ENCODE assay signal across 8 cellular contexts in the genomic region with DNA sequence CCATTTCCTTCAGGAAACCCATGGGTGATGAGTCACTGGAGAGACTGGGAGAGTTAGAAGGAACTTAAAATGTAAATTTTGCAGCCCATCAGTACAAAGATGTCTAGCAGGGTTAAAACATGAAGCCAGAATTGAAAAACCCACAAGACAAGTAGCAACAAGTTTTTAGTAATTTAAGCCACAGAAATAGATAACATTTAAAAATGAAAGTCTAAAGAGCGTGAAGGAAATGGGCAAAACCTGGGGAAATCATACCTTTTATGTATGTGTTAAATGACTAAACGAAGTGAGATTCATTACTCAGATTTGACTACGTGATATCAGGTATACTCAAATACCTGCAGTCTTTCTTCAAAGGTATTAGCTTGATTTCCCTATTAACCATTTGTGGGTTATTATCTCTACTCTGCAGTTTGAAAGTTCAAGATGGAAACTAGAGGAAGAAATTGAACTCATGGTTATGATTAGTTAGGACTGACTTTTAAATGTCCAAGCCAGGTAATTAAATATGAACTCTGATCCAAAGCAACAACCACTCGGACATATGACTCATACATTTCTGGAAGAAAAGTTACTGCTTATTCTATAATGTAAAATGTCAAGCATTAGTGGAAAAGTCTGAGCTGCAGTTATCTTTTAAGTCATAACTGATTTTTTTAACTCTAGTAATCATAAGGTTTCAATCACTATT.
DNase-seq lines count a peak whose midpoint lies in the region; ATAC-seq and TF ChIP-seq lines count a peak whose summit lies in the region.

No MANE protein-coding gene starts in this region.

- H3K27ac Mint-ChIP-seq in WTC11: peak overlapping the region; percentile 24; the same call in 1 of the 2 replicates

- CTCF ChIA-PET in WTC11 (lab: Charles Lee): interaction anchor here (0.6 kb wide), 1 partner anchor 1565 kb away, joined by 3 read pairs; no protein-coding TSS in a partner anchor

- POLR2A ChIA-PET in WTC11 (lab: Charles Lee): no interaction called here

- H3K36me3 Mint-ChIP-seq in WTC11: peaks cover 11% of the 10 kb centered on the region

- TF ChIP-seq CTCF in WTC11 (IDR thresholded peaks at IDR 0.05): no peak
- TF ChIP-seq CTCF in spleen (IDR thresholded peaks at IDR 0.05 in 8 of 11, conservative IDR thresholded peaks at IDR 0.05 in 3 of 11): no peak

- peaks cover 17% of the 10 kb centered on the region for H3K9me3 Mint-ChIP-seq in WTC11

- WGBS in spleen, 5 donors: 56 to 67% (median 61%) methylated on average over 4 of the region's 4 CpGs

- H3K4me3 Mint-ChIP-seq in WTC11: no peak overlapping the region

- TF ChIP-seq POLR2A in spleen (IDR thresholded peaks at IDR 0.05): no peak

- no peak for DNase-seq in WTC11 (ENCODE audit: low spot score)
- no peak for DNase-seq in left cardiac atrium
- DNase-seq in spleen: no peak
- no peak for DNase-seq in NCI-H1694 (lab: John Stamatoyannopoulos, UW)
- DNase-seq in HUDEP-2 (lab: John Stamatoyannopoulos, UW; ENCODE audit: unreplicated experiment in 76 of 76): no peak

- H3K27ac ChIP-seq in muscle layer of colon (ENCODE audit: low read depth, low read length): peak overlapping the region; percentile 37
- H3K27ac ChIP-seq in spleen: no peak overlapping the region

- ATAC-seq in GM18861 (IDR thresholded peaks at IDR 0.05; ENCODE audit: unreplicated experiment): peak; percentile 41
- peak; percentile 46 for ATAC-seq in HG02870 (IDR thresholded peaks at IDR 0.05; ENCODE audit: unreplicated experiment)
- ATAC-seq in WTC11: no peak
- no peak for ATAC-seq in left cardiac atrium

- H3K27me3 Mint-ChIP-seq in WTC11 (ENCODE audit: low read depth): peaks cover 4% of the 10 kb centered on the region; the same call in 1 of the 2 replicates

- no peak overlapping the region for H3K9ac ChIP-seq in muscle layer of colon (ENCODE audit: low read length)

- peaks cover 37% of the 10 kb centered on the region for H3K4me1 Mint-ChIP-seq in WTC11

- intact Hi-C loops in left cardiac atrium (cut with DNase I): no loop called here
- intact Hi-C loops in spleen (cut with DNase I; ENCODE audit: low total_unique reads): no loop called here

- H3K27me3 ChIP-seq in muscle layer of colon (ENCODE audit: control insufficient read depth in 1 of 2, insufficient read depth in 2 of 2, low read length in 2 of 2): no peaks in the 10 kb centered on the region
- H3K27me3 ChIP-seq in spleen (replicated peaks in 1 of 7): no peaks in the 10 kb centered on the region

- no peak overlapping the region for H3K4me3 ChIP-seq in muscle layer of colon (ENCODE audit: low read depth in 1 of 2, low read length in 2 of 2)
- H3K4me3 ChIP-seq in spleen: no peak overlapping the region

- H3K4me1 ChIP-seq in muscle layer of colon (ENCODE audit: insufficient read depth, low read length): peaks cover 44% of the 10 kb centered on the region
- H3K4me1 ChIP-seq in spleen: peaks cover 0 to 38% (median 22%) of the 10 kb centered on the region in 6 donors

- H3K9me3 ChIP-seq in muscle layer of colon (ENCODE audit: low read length): no peaks in the 10 kb centered on the region
- no peaks in the 10 kb centered on the region for H3K9me3 ChIP-seq in spleen

- H3K36me3 ChIP-seq in muscle layer of colon (ENCODE audit: insufficient read depth, low read length) (no peaks in the 10 kb centered on the region), spleen (no peaks in the 10 kb centered on the region)

TF ChIP-seq in WTC11, 78 proteins besides CTCF, POLR2A, EP300 and RAD21:
- no peak for TF ChIP-seq SOX15 (CRISPR knock-in tag; IDR thresholded peaks at IDR 0.05)
- TF ChIP-seq GRHL2 (CRISPR knock-in tag; IDR thresholded peaks at IDR 0.05; ENCODE audit: insufficient replicate concordance, severe bottlenecking): no peak
- TF ChIP-seq CBFB (CRISPR knock-in tag; IDR thresholded peaks at IDR 0.05; ENCODE audit: low read depth): no peak
- no peak for TF ChIP-seq FOXK1 (CRISPR knock-in tag; IDR thresholded peaks at IDR 0.05)
- no peak for TF ChIP-seq CREM (CRISPR knock-in tag; IDR thresholded peaks at IDR 0.05)
- no peak for TF ChIP-seq FOXP1 (CRISPR knock-in tag; IDR thresholded peaks at IDR 0.05; ENCODE audit: borderline replicate concordance)
- no peak for TF ChIP-seq ZNF671 (CRISPR knock-in tag; IDR thresholded peaks at IDR 0.05)
- TF ChIP-seq, protein P1, sequence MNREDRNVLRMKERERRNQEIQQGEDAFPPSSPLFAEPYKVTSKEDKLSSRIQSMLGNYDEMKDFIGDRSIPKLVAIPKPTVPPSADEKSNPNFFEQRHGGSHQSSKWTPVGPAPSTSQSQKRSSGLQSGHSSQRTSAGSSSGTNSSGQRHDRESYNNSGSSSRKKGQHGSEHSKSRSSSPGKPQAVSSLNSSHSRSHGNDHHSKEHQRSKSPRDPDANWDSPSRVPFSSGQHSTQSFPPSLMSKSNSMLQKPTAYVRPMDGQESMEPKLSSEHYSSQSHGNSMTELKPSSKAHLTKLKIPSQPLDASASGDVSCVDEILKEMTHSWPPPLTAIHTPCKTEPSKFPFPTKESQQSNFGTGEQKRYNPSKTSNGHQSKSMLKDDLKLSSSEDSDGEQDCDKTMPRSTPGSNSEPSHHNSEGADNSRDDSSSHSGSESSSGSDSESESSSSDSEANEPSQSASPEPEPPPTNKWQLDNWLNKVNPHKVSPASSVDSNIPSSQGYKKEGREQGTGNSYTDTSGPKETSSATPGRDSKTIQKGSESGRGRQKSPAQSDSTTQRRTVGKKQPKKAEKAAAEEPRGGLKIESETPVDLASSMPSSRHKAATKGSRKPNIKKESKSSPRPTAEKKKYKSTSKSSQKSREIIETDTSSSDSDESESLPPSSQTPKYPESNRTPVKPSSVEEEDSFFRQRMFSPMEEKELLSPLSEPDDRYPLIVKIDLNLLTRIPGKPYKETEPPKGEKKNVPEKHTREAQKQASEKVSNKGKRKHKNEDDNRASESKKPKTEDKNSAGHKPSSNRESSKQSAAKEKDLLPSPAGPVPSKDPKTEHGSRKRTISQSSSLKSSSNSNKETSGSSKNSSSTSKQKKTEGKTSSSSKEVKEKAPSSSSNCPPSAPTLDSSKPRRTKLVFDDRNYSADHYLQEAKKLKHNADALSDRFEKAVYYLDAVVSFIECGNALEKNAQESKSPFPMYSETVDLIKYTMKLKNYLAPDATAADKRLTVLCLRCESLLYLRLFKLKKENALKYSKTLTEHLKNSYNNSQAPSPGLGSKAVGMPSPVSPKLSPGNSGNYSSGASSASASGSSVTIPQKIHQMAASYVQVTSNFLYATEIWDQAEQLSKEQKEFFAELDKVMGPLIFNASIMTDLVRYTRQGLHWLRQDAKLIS (CRISPR knock-in tag; IDR thresholded peaks at IDR 0.05; ENCODE audit: borderline replicate concordance): no peak

Comparison
In these comparisons a context has a peak if more than half of its experiments do, and no peak if none do; other contexts are left out.
1. ATAC-seq: peak in GM18861 (single experiment) and HG02870 (single experiment); none in WTC11 (single experiment) and left cardiac atrium (0 of 2).